ENCODE assay signal across 8 cellular contexts in the genomic region with DNA sequence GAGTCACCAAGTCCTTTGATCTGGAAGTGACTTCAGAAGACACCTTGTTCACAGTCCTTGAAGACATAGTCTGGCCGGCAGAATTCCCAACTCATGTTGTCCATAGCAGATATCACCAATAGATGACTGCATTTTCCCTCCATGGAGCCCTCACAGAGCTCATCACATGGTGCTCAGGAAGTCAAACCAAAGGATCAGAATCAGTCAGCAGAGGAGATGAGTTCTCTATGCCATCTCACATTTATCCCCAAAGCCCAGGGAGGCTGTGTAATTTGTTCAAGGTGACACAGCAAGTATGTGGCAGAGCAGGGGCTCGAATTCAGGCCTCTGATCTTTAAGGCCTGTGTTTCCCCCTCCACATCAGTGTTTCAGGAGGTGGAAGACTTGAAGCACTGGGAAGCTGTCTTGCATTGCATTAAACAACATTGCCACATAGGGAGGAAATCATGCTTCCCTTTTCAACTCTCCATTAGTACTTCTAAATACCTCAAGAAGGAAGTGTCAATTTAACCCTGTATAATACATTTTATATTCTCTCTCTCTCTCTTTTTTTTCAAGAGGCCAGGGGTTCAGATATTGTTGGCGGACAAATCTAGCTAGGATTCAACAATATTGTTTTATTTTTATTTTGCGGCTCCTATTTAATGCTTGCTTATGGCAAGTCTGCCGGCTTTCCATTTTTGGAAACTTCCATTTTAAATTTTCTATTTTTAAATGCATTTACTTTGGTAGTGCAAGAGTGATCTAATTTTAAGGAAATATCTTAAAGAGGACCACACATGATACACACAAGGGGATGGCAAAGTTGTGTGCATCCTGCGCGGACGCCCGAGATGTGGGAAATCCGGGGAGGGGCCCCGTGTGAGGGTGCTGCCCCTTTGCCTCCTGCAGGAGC.
DNase-seq lines count a peak whose midpoint lies in the region; ATAC-seq and TF ChIP-seq lines count a peak whose summit lies in the region.
"Not testable (repeated sequence)": the region's sequence is repeated elsewhere in the genome, so short reads cannot be mapped to it uniquely, and the experiment has no call there.

No MANE protein-coding gene starts in this region.

- not testable (repeated sequence) for H3K9me3 Mint-ChIP-seq in activated naive CD4-positive, alpha-beta T cell treated with anti-CD3 and anti-CD28 coated beads, Interleukin-2, amount 50 U/mL, for 72 hours

- intact Hi-C loops in lower lobe of right lung (cut with DNase I); sciatic nerve (cut with DNase I): not testable (repeated sequence)

- not testable (repeated sequence) for H3K27me3 ChIP-seq in H7 (ENCODE audit: control insufficient read depth, insufficient read depth, low read length)
- peaks cover 17% of the 10 kb centered on the region for H3K27me3 ChIP-seq in gastroesophageal sphincter
- peaks cover 11% of the 10 kb centered on the region for H3K27me3 ChIP-seq in lower lobe of right lung (ENCODE audit: low read depth)

- not testable (repeated sequence) for H3K9me3 ChIP-seq in gastroesophageal sphincter, lower lobe of right lung

- not testable (repeated sequence) for TF ChIP-seq CTCF in NB4 (IDR thresholded peaks at IDR 0.05; ENCODE audit: low read depth, low read length); gastroesophageal sphincter (IDR thresholded peaks at IDR 0.05); lower lobe of right lung (IDR thresholded peaks at IDR 0.05)

- peak; percentile 25 for DNase-seq in Ammon's horn (ENCODE audit: low spot score)
- peak; percentile 0 for DNase-seq in H7
- peak; percentile 49 for DNase-seq in NB4 (ENCODE audit: low read depth)
- DNase-seq in SKM-1 treated with dmso at 0.1 percent for 144 hours (lab: John Stamatoyannopoulos, UW; ENCODE audit: unreplicated experiment), result peak; percentile 72
- not testable (repeated sequence) for DNase-seq in activated naive CD4-positive, alpha-beta T cell treated with anti-CD3 and anti-CD28 coated beads, Interleukin-2, amount 50 U/mL, for 72 hours (ENCODE audit: low spot score in 2 of 2); lower lobe of right lung; sciatic nerve (ENCODE audit: low spot score)

- not testable (repeated sequence) for H3K36me3 ChIP-seq in H7 (replicated peaks; ENCODE audit: control insufficient read depth, insufficient read depth, low read length); gastroesophageal sphincter; lower lobe of right lung

- peak; percentile 35 to 53 for ATAC-seq in activated naive CD4-positive, alpha-beta T cell treated with anti-CD3 and anti-CD28 coated beads, Interleukin-2, amount 50 U/mL, for 72 hours
- peak; percentile 52 for ATAC-seq in gastroesophageal sphincter
- peak; percentile 75 to 77 for ATAC-seq in lower lobe of right lung
- peak; percentile 58 for ATAC-seq in sciatic nerve

- 56 to 65% methylated on average over 3 to 5 of the region's 11 CpGs for WGBS in gastroesophageal sphincter (ENCODE audit: low coverage in 1 of 2), 2 donors

- TF ChIP-seq POLR2A in NB4 (IDR thresholded peaks at IDR 0.05; ENCODE audit: extremely low read depth, insufficient read length); gastroesophageal sphincter (IDR thresholded peaks at IDR 0.05): not testable (repeated sequence)

- H3K27ac Mint-ChIP-seq in activated naive CD4-positive, alpha-beta T cell treated with anti-CD3 and anti-CD28 coated beads, Interleukin-2, amount 50 U/mL, for 72 hours, result not testable (repeated sequence)

- not testable (repeated sequence) for H3K36me3 Mint-ChIP-seq in activated naive CD4-positive, alpha-beta T cell treated with anti-CD3 and anti-CD28 coated beads, Interleukin-2, amount 50 U/mL, for 72 hours

- TF ChIP-seq EP300 in gastroesophageal sphincter (IDR thresholded peaks at IDR 0.05), result not testable (repeated sequence)

- not testable (repeated sequence) for H3K27ac ChIP-seq in gastroesophageal sphincter, lower lobe of right lung

- not testable (repeated sequence) for H3K4me3 ChIP-seq in H7 (ENCODE audit: insufficient read depth, low read depth, low read length); NB4 (ENCODE audit: low read depth, low read length); gastroesophageal sphincter; lower lobe of right lung

- not testable (repeated sequence) for H3K4me1 ChIP-seq in gastroesophageal sphincter, lower lobe of right lung
